In the genomic region with DNA sequence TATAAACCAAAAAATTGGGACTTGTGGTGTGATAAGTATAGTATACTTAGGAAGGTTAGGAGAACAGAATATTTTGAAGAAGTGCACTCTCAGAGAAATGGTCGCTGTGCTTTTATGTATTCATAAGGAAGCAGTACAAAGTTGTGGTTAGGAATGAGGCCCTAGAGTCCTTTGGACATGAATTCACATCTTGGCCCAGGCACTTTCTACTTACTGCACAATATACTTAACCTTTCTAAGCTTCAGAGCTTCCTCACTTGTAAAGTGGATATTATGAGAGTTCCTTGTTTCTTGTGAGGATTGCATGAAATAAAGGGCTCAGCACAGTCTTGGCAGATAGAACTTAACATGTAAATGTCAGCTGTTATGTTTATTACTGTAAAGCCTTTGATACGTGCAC, we compare ENCODE assay signal across 13 cellular contexts.
"Had no signal": no experiment of that assay in that cellular context is flagged by ENCODE, and none has a peak within 500 bp of the region (broad histone marks: within the 10 kb centered on the region; RNA-seq: fewer than 3 reads in every experiment).

No MANE protein-coding gene starts in this region.

- H3K9me3 ChIP-seq: heart left ventricle, ovary, tibial artery had no signal

- H3K27ac ChIP-seq: ovary, tibial artery, VCaP had no signal

- H3K4me3 ChIP-seq: heart left ventricle, ovary, skin epidermis, tibial artery had no signal

- H3K36me3 ChIP-seq: heart left ventricle, ovary, tibial artery had no signal

- H3K27me3 ChIP-seq: heart left ventricle, ovary, tibial artery had no signal

- ATAC-seq: heart left ventricle had no signal

- DNase-seq: activated CD4-positive, alpha-beta memory T cell treated with anti-CD3 and anti-CD28 coated beads, Interleukin-2, amount 10 ng/mL, durations not matched to agents 7 days and 5 days; activated gamma-delta T cell; activated naive CD8-positive, alpha-beta T cell treated with anti-CD3 and anti-CD28 coated beads for 36 hours; activated T-cell treated with anti-CD3 and anti-CD28 coated beads, Interleukin-2, amount 50 U/mL, for 48 hours; anterior cingulate cortex; foreskin melanocyte; heart left ventricle; mesendoderm; ovary; retina; tibial artery had no signal
